ENCODE assay signal across 19 cellular contexts in genomic region chr2:234286118-234286598, GRCh38.
A peak's percentile ranks its signal among the peaks of the same experiment; 100 is the strongest.
DNase-seq lines count a peak whose midpoint lies in the region; ATAC-seq and TF ChIP-seq lines count a peak whose summit lies in the region.
"Had no signal": no experiment of that assay in that cellular context is flagged by ENCODE, and none has a peak within 500 bp of the region (broad histone marks: within the 10 kb centered on the region; RNA-seq: fewer than 3 reads in every experiment).

No MANE protein-coding gene starts in this region.

- H3K9me3 Mint-ChIP-seq in chondrocyte (ENCODE audit: low read depth) = no peaks in the 10 kb centered on the region
- no peaks in the 10 kb centered on the region for H3K9me3 Mint-ChIP-seq in natural killer cell
- H3K9me3 Mint-ChIP-seq in nephron progenitor cell = peaks cover 18% of the 10 kb centered on the region
- H3K9me3 Mint-ChIP-seq in activated T-helper 2 cell treated with anti-CD3 and anti-CD28 coated beads, Interferon-gamma antibody, Interleukin-2, Interleukin-4, amounts not matched to agents 10 μg/mL and 5 μg/mL and 100 μg/mL, durations not matched to agents 14 hours and 24 hours and 36 hours = peaks cover 19% of the 10 kb centered on the region
- H3K9me3 Mint-ChIP-seq: HFFc6 had no signal

- H3K9me3 ChIP-seq in suprapubic skin = no peaks in the 10 kb centered on the region
- H3K9me3 ChIP-seq: prostate gland had no signal

- intact Hi-C loops in natural killer cell (cut with micrococcal nuclease) = loop anchor here (5.0 kb wide), 1 partner anchor 309 kb away; no protein-coding TSS in a partner anchor
- intact Hi-C loops in activated T-helper 2 cell treated with anti-CD3 and anti-CD28 coated beads, Interferon-gamma antibody, Interleukin-2, Interleukin-4, amounts not matched to agents 10 μg/mL and 5 μg/mL and 100 μg/mL, durations not matched to agents 14 hours and 24 hours and 36 hours (cut with micrococcal nuclease) = no loop called here

- H3K36me3 Mint-ChIP-seq in chondrocyte (ENCODE audit: low read depth) (no peaks in the 10 kb centered on the region), natural killer cell (no peaks in the 10 kb centered on the region), nephron progenitor cell (ENCODE audit: low read depth) (peaks cover 6% of the 10 kb centered on the region)
- peaks cover 25% of the 10 kb centered on the region for H3K36me3 Mint-ChIP-seq in activated T-helper 2 cell treated with anti-CD3 and anti-CD28 coated beads, Interferon-gamma antibody, Interleukin-2, Interleukin-4, amounts not matched to agents 10 μg/mL and 5 μg/mL and 100 μg/mL, durations not matched to agents 14 hours and 24 hours and 36 hours (ENCODE audit: low read depth)

- no peaks in the 10 kb centered on the region for H3K36me3 ChIP-seq in suprapubic skin
- H3K36me3 ChIP-seq: BLaER1, prostate gland had no signal

- no peak for TF ChIP-seq EP300 in suprapubic skin (IDR thresholded peaks at IDR 0.05)

- H3K4me1 ChIP-seq in suprapubic skin = peaks cover 20% of the 10 kb centered on the region
- H3K4me1 ChIP-seq: prostate gland had no signal

- no peak overlapping the region for H3K4me3 ChIP-seq in suprapubic skin
- H3K4me3 ChIP-seq: BLaER1, coronary artery, prostate gland had no signal

- DNase-seq in EH (ENCODE audit: low read depth) = peak; percentile 83
- peak; percentile 91 for DNase-seq in RPMI7951 (ENCODE audit: low read depth)
- no peak for DNase-seq in chondrocyte (ENCODE audit: low spot score)
- DNase-seq in natural killer cell = no peak
- no peak for DNase-seq in suprapubic skin (ENCODE audit: low spot score in 2 of 2)
- DNase-seq in medulla oblongata (ENCODE audit: extremely low spot score) = no peak
- DNase-seq in nephron progenitor cell = no peak
- no peak for DNase-seq in activated T-helper 2 cell treated with anti-CD3 and anti-CD28 coated beads, Interferon-gamma antibody, Interleukin-2, Interleukin-4, amounts not matched to agents 10 μg/mL and 5 μg/mL and 100 μg/mL, durations not matched to agents 14 hours and 24 hours and 36 hours (ENCODE audit: low spot score)
- DNase-seq: activated CD4-positive, alpha-beta T cell treated with anti-CD3 and anti-CD28 coated beads for 1 hour; amniotic stem cell; HFFc6; hippocampal formation; KBM-7; NCI-H1105 treated with DMSO at 0.1 percent for 48 hours; NCI-H226; Right ventricle myocardium superior had no signal

- WGBS in suprapubic skin = 61% methylated on average over 8 of the region's 8 CpGs

- no peak for ATAC-seq in natural killer cell

- H3K4me3 Mint-ChIP-seq in chondrocyte (ENCODE audit: unreplicated experiment) (peak overlapping the region; percentile 47), natural killer cell (no peak overlapping the region), nephron progenitor cell (no peak overlapping the region)
- no peak overlapping the region for H3K4me3 Mint-ChIP-seq in activated T-helper 2 cell treated with anti-CD3 and anti-CD28 coated beads, Interferon-gamma antibody, Interleukin-2, Interleukin-4, amounts not matched to agents 10 μg/mL and 5 μg/mL and 100 μg/mL, durations not matched to agents 14 hours and 24 hours and 36 hours (ENCODE audit: low read depth)
- H3K4me3 Mint-ChIP-seq: HFFc6 had no signal

- no peak for TF ChIP-seq POLR2A in suprapubic skin (IDR thresholded peaks at IDR 0.05)

- no peak overlapping the region for H3K27ac ChIP-seq in suprapubic skin
- H3K27ac ChIP-seq: BLaER1, coronary artery, prostate gland had no signal

- H3K4me1 Mint-ChIP-seq in chondrocyte (ENCODE audit: low read depth) (peaks cover 48% of the 10 kb centered on the region), natural killer cell (peaks cover 54 to 75% of the 10 kb centered on the region in 2 donors), nephron progenitor cell (peaks cover 48% of the 10 kb centered on the region)
- peaks cover 62% of the 10 kb centered on the region for H3K4me1 Mint-ChIP-seq in activated T-helper 2 cell treated with anti-CD3 and anti-CD28 coated beads, Interferon-gamma antibody, Interleukin-2, Interleukin-4, amounts not matched to agents 10 μg/mL and 5 μg/mL and 100 μg/mL, durations not matched to agents 14 hours and 24 hours and 36 hours (ENCODE audit: low read depth)

- no peaks in the 10 kb centered on the region for H3K27me3 ChIP-seq in suprapubic skin
- H3K27me3 ChIP-seq: BLaER1 had no signal

- peak overlapping the region; percentile 78 for H3K27ac Mint-ChIP-seq in chondrocyte (ENCODE audit: unreplicated experiment)
- peak overlapping the region; percentile 97 to 98 for H3K27ac Mint-ChIP-seq in natural killer cell
- H3K27ac Mint-ChIP-seq in nephron progenitor cell = no peak overlapping the region
- no peak overlapping the region for H3K27ac Mint-ChIP-seq in activated T-helper 2 cell treated with anti-CD3 and anti-CD28 coated beads, Interferon-gamma antibody, Interleukin-2, Interleukin-4, amounts not matched to agents 10 μg/mL and 5 μg/mL and 100 μg/mL, durations not matched to agents 14 hours and 24 hours and 36 hours
- H3K27ac Mint-ChIP-seq: HFFc6 had no signal

- H3K27me3 Mint-ChIP-seq in chondrocyte (ENCODE audit: low read depth) (no peaks in the 10 kb centered on the region), natural killer cell (ENCODE audit: low read depth in 2 of 2) (no peaks in the 10 kb centered on the region), nephron progenitor cell (ENCODE audit: low read depth, poor library complexity) (peaks cover 10% of the 10 kb centered on the region)
- no peaks in the 10 kb centered on the region for H3K27me3 Mint-ChIP-seq in activated T-helper 2 cell treated with anti-CD3 and anti-CD28 coated beads, Interferon-gamma antibody, Interleukin-2, Interleukin-4, amounts not matched to agents 10 μg/mL and 5 μg/mL and 100 μg/mL, durations not matched to agents 14 hours and 24 hours and 36 hours (ENCODE audit: low read depth)

- TF ChIP-seq CTCF in chondrocyte (IDR thresholded peaks at IDR 0.05) (no peak), natural killer cell (IDR thresholded peaks at IDR 0.05) (no peak), suprapubic skin (IDR thresholded peaks at IDR 0.05) (no peak), nephron progenitor cell (IDR thresholded peaks at IDR 0.05) (no peak)

Comparison
In these comparisons a context has a peak if more than half of its experiments do, and no peak if none do; other contexts are left out.
1. DNase-seq: peak in EH (single experiment) and RPMI7951 (single experiment); none in chondrocyte (single experiment), natural killer cell (single experiment), suprapubic skin (0 of 2), medulla oblongata (single experiment), nephron progenitor cell (single experiment) and activated T-helper 2 cell treated with anti-CD3 and anti-CD28 coated beads, Interferon-gamma antibody, Interleukin-2, Interleukin-4, amounts not matched to agents 10 μg/mL and 5 μg/mL and 100 μg/mL, durations not matched to agents 14 hours and 24 hours and 36 hours (single experiment).
2. H3K27ac Mint-ChIP-seq: peak in chondrocyte (single experiment) and natural killer cell (2 of 2); none in nephron progenitor cell (single experiment) and activated T-helper 2 cell treated with anti-CD3 and anti-CD28 coated beads, Interferon-gamma antibody, Interleukin-2, Interleukin-4, amounts not matched to agents 10 μg/mL and 5 μg/mL and 100 μg/mL, durations not matched to agents 14 hours and 24 hours and 36 hours (single experiment).